ENCODE assay signal across 27 cellular contexts in genomic region chr3:47874913-47875312, GRCh38.
DNase-seq lines count a peak whose midpoint lies in the region; ATAC-seq and TF ChIP-seq lines count a peak whose summit lies in the region.
"Had no signal": no experiment of that assay in that cellular context is flagged by ENCODE, and none has a peak within 500 bp of the region (broad histone marks: within the 10 kb centered on the region; RNA-seq: fewer than 3 reads in every experiment).

No MANE protein-coding gene starts in this region.

- no peaks in the 10 kb centered on the region for H3K9me3 Mint-ChIP-seq in endodermal cell
- no peaks in the 10 kb centered on the region for H3K9me3 Mint-ChIP-seq in mesothelial cell of epicardium
- H3K9me3 Mint-ChIP-seq in activated naive CD8-positive, alpha-beta T cell treated with anti-CD3 and anti-CD28 coated beads for 36 hours = no peaks in the 10 kb centered on the region
- H3K9me3 Mint-ChIP-seq: activated naive CD8-positive, alpha-beta T cell treated with anti-CD3 and anti-CD28 coated beads, Interleukin-2, amount 10 ng/mL, durations not matched to agents 7 days and 5 days; CD8-positive, alpha-beta memory T cell; central memory CD8-positive, alpha-beta T cell; memory B cell had no signal

- no peak for ATAC-seq in HG02588 (IDR thresholded peaks at IDR 0.05; ENCODE audit: unreplicated experiment)
- ATAC-seq: activated CD4-positive, alpha-beta T cell treated with anti-CD3 and anti-CD28 coated beads for 36 hours; activated CD8-positive, alpha-beta T cell treated with anti-CD3 and anti-CD28 coated beads, Interleukin-2, amount 10 ng/mL, durations not matched to agents 7 days and 5 days; SK-N-SH treated with all-trans-retinoic acid at 6 μM for 48 hours; T-helper 17 cell had no signal

- H3K4me1 ChIP-seq in HUES48 (ENCODE audit: control insufficient read depth, insufficient read depth, low read length) (0 out of 2 replicates have a peak, but pooled peaks cover 6% of the 10 kb centered on the region), endodermal cell (ENCODE audit: control insufficient read depth, insufficient read depth, low read length) (peaks cover 16% of the 10 kb centered on the region), stomach (peaks cover 4 to 54% (median 19%) of the 10 kb centered on the region in 4 donors)
- H3K4me1 ChIP-seq: ascending aorta had no signal

- no peaks in the 10 kb centered on the region for H3K27me3 ChIP-seq in HUES48 (ENCODE audit: control insufficient read depth, insufficient read depth, low read length)
- no peaks in the 10 kb centered on the region for H3K27me3 ChIP-seq in endodermal cell (ENCODE audit: control insufficient read depth, insufficient read depth, low read length, poor library complexity, severe bottlenecking)
- H3K27me3 ChIP-seq in stomach = no peaks in the 10 kb centered on the region
- H3K27me3 ChIP-seq: ascending aorta, heart left ventricle, upper lobe of left lung had no signal

- WGBS in endodermal cell (ENCODE audit: insufficient coverage in 1 of 2, insufficient read length in 1 of 2), 2 experiments = 55 to 75% methylated on average over 1 of the region's 1 CpG
- WGBS in stomach, 5 donors = 28 to 45% (median 35%) methylated on average over 1 of the region's 1 CpG

- H3K4me1 Mint-ChIP-seq in endodermal cell = peaks cover 12% of the 10 kb centered on the region
- peaks cover 30% of the 10 kb centered on the region for H3K4me1 Mint-ChIP-seq in mesothelial cell of epicardium
- peaks cover 12% of the 10 kb centered on the region for H3K4me1 Mint-ChIP-seq in activated naive CD8-positive, alpha-beta T cell treated with anti-CD3 and anti-CD28 coated beads for 36 hours

- TF ChIP-seq CTCF in endodermal cell (conservative IDR thresholded peaks at IDR 0.05) = no peak
- no peak for TF ChIP-seq CTCF in mesothelial cell of epicardium (IDR thresholded peaks at IDR 0.05; ENCODE audit: unreplicated experiment)
- no peak for TF ChIP-seq CTCF in stomach (IDR thresholded peaks at IDR 0.05)

- H3K9me3 ChIP-seq in HUES48 (ENCODE audit: control insufficient read depth, insufficient read depth, low read length) (no peaks in the 10 kb centered on the region), endodermal cell (ENCODE audit: control insufficient read depth, low read length) (no peaks in the 10 kb centered on the region), stomach (no peaks in the 10 kb centered on the region)
- H3K9me3 ChIP-seq: ascending aorta, heart left ventricle, upper lobe of left lung had no signal

- peaks cover 40% of the 10 kb centered on the region for H3K36me3 Mint-ChIP-seq in endodermal cell (ENCODE audit: low read depth)
- peaks cover 16% of the 10 kb centered on the region for H3K36me3 Mint-ChIP-seq in mesothelial cell of epicardium
- peaks cover 9% of the 10 kb centered on the region for H3K36me3 Mint-ChIP-seq in activated naive CD8-positive, alpha-beta T cell treated with anti-CD3 and anti-CD28 coated beads for 36 hours

- DNase-seq in G401 (ENCODE audit: low spot score) = peak; percentile 38
- DNase-seq in endodermal cell = peak; percentile 44
- DNase-seq in mesothelial cell of epicardium (ENCODE audit: low spot score in 2 of 2, unreplicated experiment in 2 of 2) = no peak
- no peak for DNase-seq in NCI-H2029 (lab: John Stamatoyannopoulos, UW)
- no peak for DNase-seq in activated naive CD8-positive, alpha-beta T cell treated with anti-CD3 and anti-CD28 coated beads for 36 hours
- no peak for DNase-seq in stomach
- DNase-seq: activated CD4-positive, alpha-beta T cell treated with anti-CD3 and anti-CD28 coated beads for 36 hours; activated CD8-positive, alpha-beta T cell treated with anti-CD3 and anti-CD28 coated beads, Interleukin-2, amount 10 ng/mL, durations not matched to agents 7 days and 5 days; activated effector memory CD4-positive, alpha-beta T cell treated with Interleukin-2 at 50 U/mL for 16 hours; activated naive CD8-positive, alpha-beta T cell treated with anti-CD3 and anti-CD28 coated beads, Interleukin-2, amount 10 ng/mL, durations not matched to agents 7 days and 5 days; CD8-positive, alpha-beta memory T cell; DMS 273 treated with DMSO at 0.1 percent for 48 hours; heart left ventricle; MV-4-11; NCI-H1436 treated with DMSO at 0.1 percent for 48 hours; nucleus accumbens; stimulated activated CD4-positive, alpha-beta T cell treated with anti-CD3 and anti-CD28 coated beads, Interleukin-2, amount 100 ng/mL, for 24 hours; T-helper 17 cell; upper lobe of left lung had no signal

- no peak for TF ChIP-seq EP300 in stomach (IDR thresholded peaks at IDR 0.05)

- H3K27me3 Mint-ChIP-seq in endodermal cell (ENCODE audit: insufficient read depth) (no peaks in the 10 kb centered on the region), mesothelial cell of epicardium (ENCODE audit: low read depth) (no peaks in the 10 kb centered on the region)
- H3K27me3 Mint-ChIP-seq in activated naive CD8-positive, alpha-beta T cell treated with anti-CD3 and anti-CD28 coated beads for 36 hours = no peaks in the 10 kb centered on the region
- H3K27me3 Mint-ChIP-seq: activated CD4-positive, alpha-beta T cell treated with anti-CD3 and anti-CD28 coated beads for 36 hours; activated naive CD8-positive, alpha-beta T cell treated with anti-CD3 and anti-CD28 coated beads, Interleukin-2, amount 10 ng/mL, durations not matched to agents 7 days and 5 days; B cell; CD8-positive, alpha-beta memory T cell; central memory CD8-positive, alpha-beta T cell; memory B cell; T-helper 17 cell had no signal

- H3K4me3 ChIP-seq in HUES48 (ENCODE audit: low read depth, low read length) (no peak overlapping the region), endodermal cell (ENCODE audit: low read length) (peak overlapping the region; percentile 0), stomach (no peak overlapping the region)
- H3K4me3 ChIP-seq: ascending aorta, heart left ventricle, upper lobe of left lung had no signal

- H3K36me3 ChIP-seq in HUES48 (ENCODE audit: control insufficient read depth, insufficient read depth, low read length) (peaks cover 56% of the 10 kb centered on the region), endodermal cell (ENCODE audit: control insufficient read depth, insufficient read depth, low read length) (peaks cover 68% of the 10 kb centered on the region), stomach (peaks cover 30 to 74% (median 72%) of the 10 kb centered on the region in 4 donors)

- H3K27ac ChIP-seq in HUES48 (ENCODE audit: low read depth, low read length) (peak overlapping the region; percentile 61), endodermal cell (ENCODE audit: low read depth, low read length) (peak overlapping the region; percentile 40), stomach (no peak overlapping the region)
- H3K27ac ChIP-seq: ascending aorta, KMS-11, upper lobe of left lung had no signal

- H3K4me3 Mint-ChIP-seq in endodermal cell (no peak overlapping the region), mesothelial cell of epicardium (no peak overlapping the region)
- H3K4me3 Mint-ChIP-seq in activated naive CD8-positive, alpha-beta T cell treated with anti-CD3 and anti-CD28 coated beads for 36 hours = no peak overlapping the region
- H3K4me3 Mint-ChIP-seq: activated CD4-positive, alpha-beta T cell treated with anti-CD3 and anti-CD28 coated beads for 36 hours; activated CD8-positive, alpha-beta T cell treated with anti-CD3 and anti-CD28 coated beads, Interleukin-2, amount 10 ng/mL, durations not matched to agents 7 days and 5 days; activated naive CD8-positive, alpha-beta T cell treated with anti-CD3 and anti-CD28 coated beads, Interleukin-2, amount 10 ng/mL, durations not matched to agents 7 days and 5 days; B cell; CD8-positive, alpha-beta memory T cell; central memory CD8-positive, alpha-beta T cell; memory B cell; T-helper 17 cell had no signal

- H3K9ac ChIP-seq in HUES48 (ENCODE audit: low read depth, low read length) (no peak overlapping the region), endodermal cell (ENCODE audit: extremely low read depth, low read length, poor library complexity, severe bottlenecking) (no peak overlapping the region)
- H3K9ac ChIP-seq: KMS-11 had no signal

- TF ChIP-seq POLR2A in stomach (IDR thresholded peaks at IDR 0.05) = no peak

- in situ Hi-C loops in G401 (cut with HindIII; ENCODE audit: low sequenced_read_pairs) = no loop called here

- intact Hi-C loops in stomach (cut with DNase I; ENCODE audit: low total_unique reads) = no loop called here

- H3K27ac Mint-ChIP-seq in endodermal cell = peak overlapping the region; percentile 11
- peak overlapping the region; percentile 84 for H3K27ac Mint-ChIP-seq in mesothelial cell of epicardium
- H3K27ac Mint-ChIP-seq in activated naive CD8-positive, alpha-beta T cell treated with anti-CD3 and anti-CD28 coated beads for 36 hours = no peak overlapping the region
- H3K27ac Mint-ChIP-seq: activated CD4-positive, alpha-beta T cell treated with anti-CD3 and anti-CD28 coated beads for 36 hours; activated CD8-positive, alpha-beta T cell treated with anti-CD3 and anti-CD28 coated beads, Interleukin-2, amount 10 ng/mL, durations not matched to agents 7 days and 5 days; activated naive CD8-positive, alpha-beta T cell treated with anti-CD3 and anti-CD28 coated beads, Interleukin-2, amount 10 ng/mL, durations not matched to agents 7 days and 5 days; B cell; memory B cell; T-helper 17 cell had no signal

Comparison
In these comparisons a context has a peak if more than half of its experiments do, and no peak if none do; other contexts are left out.
1. DNase-seq: peak in G401 (single experiment) and endodermal cell (single experiment); none in mesothelial cell of epicardium (0 of 2), NCI-H2029 (single experiment), activated naive CD8-positive, alpha-beta T cell treated with anti-CD3 and anti-CD28 coated beads for 36 hours (single experiment) and stomach (single experiment).
2. H3K27ac ChIP-seq: peak in HUES48 (single experiment) and endodermal cell (single experiment); none in stomach (0 of 5).